ENCODE assay signal across 27 cellular contexts in genomic region chr20:21562656-21563055, GRCh38.
"Had no signal": no experiment of that assay in that cellular context is flagged by ENCODE, and none has a peak within 500 bp of the region (broad histone marks: within the 10 kb centered on the region; RNA-seq: fewer than 3 reads in every experiment).

No MANE protein-coding gene starts in this region.

- H2AFZ ChIP-seq: neural progenitor cell had no signal

- DNase-seq: islet precursor cell; left ventricle myocardium inferior; mesendoderm; naive B cell; natural killer cell; nephron progenitor cell; occipital lobe; ovary; retina; right cardiac atrium; stimulated activated CD4-positive, alpha-beta T cell treated with anti-CD3 and anti-CD28 coated beads, Interleukin-12 subunit alpha, Interleukin-12 subunit beta, amount 100 ng/mL, for 4 hours; stimulated activated CD4-positive, alpha-beta T cell treated with anti-CD3 and anti-CD28 coated beads, Interleukin-15, amount 100 ng/mL, for 24 hours; stimulated activated CD4-positive, alpha-beta T cell treated with anti-CD3 and anti-CD28 coated beads, Interleukin-2, amount 100 ng/mL, for 24 hours; stimulated activated CD4-positive, alpha-beta T cell treated with anti-CD3 and anti-CD28 coated beads, Interleukin-4, amount 100 ng/mL, for 1 hour; stimulated activated naive B cell treated with anti-CD40 and anti-IgM and Interleukin-4, amounts not matched to agents 10 μg/mL and 1 μg/mL and 100 μg/mL, for 72 hours; stimulated activated naive CD8-positive, alpha-beta T cell treated with anti-CD3 and anti-CD28 coated beads, Interleukin-15, Interleukin-2, amounts not matched to agents 100 U/mL and 50 U/mL, for 24 hours; stomach; testis; thyroid gland; transverse colon; upper lobe of left lung had no signal

- H3K27me3 ChIP-seq: neural progenitor cell, ovary, testis, thyroid gland, upper lobe of left lung, vagina had no signal

- H3K4me2 ChIP-seq: neural progenitor cell had no signal

- H3K9ac ChIP-seq: neural progenitor cell had no signal

- H3K4me1 ChIP-seq: left ventricle myocardium inferior, neural progenitor cell, stomach, testis, transverse colon, upper lobe of left lung, vagina had no signal

- ATAC-seq: natural killer cell; right cardiac atrium; sciatic nerve; stimulated activated naive B cell treated with anti-CD40 and anti-IgM and Interleukin-4, amounts not matched to agents 10 μg/mL and 1 μg/mL and 100 μg/mL, for 72 hours; stimulated activated naive CD8-positive, alpha-beta T cell treated with anti-CD3 and anti-CD28 coated beads, Interleukin-15, Interleukin-2, amounts not matched to agents 100 U/mL and 50 U/mL, for 24 hours had no signal

- H3K4me3 ChIP-seq: left ventricle myocardium inferior, lung, neural progenitor cell, ovary, skin epidermis, stomach, testis, thyroid gland, transverse colon, upper lobe of left lung, vagina had no signal

- H3K9me3 ChIP-seq: neutrophil, ovary, testis, thyroid gland, transverse colon, upper lobe of left lung, vagina had no signal

- H3K27ac ChIP-seq: left ventricle myocardium inferior, neural progenitor cell, neutrophil, ovary, skin epidermis, stomach, testis, thyroid gland, transverse colon, upper lobe of left lung, vagina had no signal

- H3K36me3 ChIP-seq: left ventricle myocardium inferior, neural progenitor cell, neutrophil, ovary, stomach, thyroid gland, transverse colon, upper lobe of left lung, vagina had no signal
